14 cellular contexts compared by ENCODE assay signal in the genomic region with DNA sequence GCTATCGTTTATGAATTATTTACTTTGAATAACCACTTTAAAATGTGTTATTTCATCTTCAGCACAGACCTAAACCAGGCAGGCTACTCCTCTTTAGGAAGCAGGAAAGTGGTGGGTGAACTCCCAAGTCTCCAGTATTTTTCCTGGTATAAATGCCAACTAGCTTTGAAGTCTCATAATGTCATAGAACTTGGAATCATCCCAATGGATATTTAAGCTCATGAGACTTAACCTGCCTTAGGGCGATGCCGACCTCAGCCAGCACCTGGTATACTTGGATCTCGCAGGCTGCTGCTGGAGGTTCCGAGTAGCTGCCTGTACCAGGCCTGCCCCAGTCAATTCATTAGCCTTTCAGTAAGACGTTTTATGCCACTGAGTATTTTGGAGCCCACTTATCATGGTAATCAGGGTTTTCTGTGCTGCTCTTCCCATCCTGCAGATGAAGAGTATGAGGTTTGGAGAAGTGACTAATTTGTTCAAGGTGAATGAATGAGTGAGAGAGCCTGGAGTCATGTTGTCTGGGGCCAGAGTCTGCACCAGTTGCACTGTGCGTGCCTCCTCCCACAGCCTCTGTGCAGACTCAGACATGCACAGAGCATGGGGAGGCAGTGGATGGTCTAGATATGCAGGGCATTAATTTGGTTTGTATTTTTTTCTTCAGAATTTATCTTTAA. TPM values are rescaled to one million over a fixed set of nuclear protein-coding genes. Genes with fewer than 3 reads are reported as not detected.
DNase-seq lines count a peak whose midpoint lies in the region; ATAC-seq and TF ChIP-seq lines count a peak whose summit lies in the region.
"Had no signal": no experiment of that assay in that cellular context is flagged by ENCODE, and none has a peak within 500 bp of the region (broad histone marks: within the 10 kb centered on the region; RNA-seq: fewer than 3 reads in every experiment).

No MANE protein-coding gene starts in this region.

- no peak for TF ChIP-seq CTCF in thyroid gland (IDR thresholded peaks at IDR 0.05)

- peak overlapping the region; percentile 31 to 45 for H3K27ac ChIP-seq in esophagus (ENCODE audit: low read depth in 2 of 2, low read length in 1 of 2)
- peak overlapping the region; percentile 18 to 49 (median 34) for H3K27ac ChIP-seq in thyroid gland

- no peak for TF ChIP-seq POLR2A in thyroid gland (IDR thresholded peaks at IDR 0.05)

- H3K27me3 ChIP-seq in esophagus (ENCODE audit: control insufficient read depth in 1 of 2, insufficient read depth in 2 of 2, low read length in 2 of 2): no peaks in the 10 kb centered on the region
- no peaks in the 10 kb centered on the region for H3K27me3 ChIP-seq in thyroid gland

- H3K4me1 ChIP-seq in esophagus (ENCODE audit: control insufficient read depth in 2 of 2, insufficient read depth in 2 of 2, low read length in 1 of 2): peaks cover 7 to 12% of the 10 kb centered on the region in 2 donors
- H3K4me1 ChIP-seq in thyroid gland: peaks cover 33% of the 10 kb centered on the region in 2 donors

- 46 to 51% methylated on average over 7 of the region's 7 CpGs for WGBS in esophagus, 2 donors
- 68 to 72% methylated on average over 7 of the region's 7 CpGs for WGBS in thyroid gland, 2 donors

- DNase-seq in NCI-H748 (lab: John Stamatoyannopoulos, UW; ENCODE audit: unreplicated experiment) (peak; percentile 35), NCI-H748 treated with DMSO at 0.1 percent for 48 hours (lab: John Stamatoyannopoulos, UW) (no peak), HT-29 (ENCODE audit: low spot score) (peak; percentile 37), thyroid gland (no peak), sciatic nerve (ENCODE audit: low spot score) (no peak)
- DNase-seq: activated CD4-positive, alpha-beta T cell treated with anti-CD3 and anti-CD28 coated beads for 36 hours; activated gamma-delta T cell treated with Interleukin-2 at 50 U/mL for 16 hours; central memory CD4-positive, alpha-beta T cell; NCI-H2171; SHP77 had no signal

- no peaks in the 10 kb centered on the region for H3K9me3 ChIP-seq in esophagus (ENCODE audit: control insufficient read depth in 2 of 2, insufficient read depth in 1 of 2, low read depth in 1 of 2, low read length in 1 of 2)
- H3K9me3 ChIP-seq in thyroid gland: no peaks in the 10 kb centered on the region

- intact Hi-C loops in thyroid gland (cut with DNase I) (no loop called here), sciatic nerve (cut with DNase I) (no loop called here)

- H3K4me3 ChIP-seq in esophagus (ENCODE audit: low read depth in 1 of 2, low read length in 2 of 2) (no peak overlapping the region), thyroid gland (replicated peaks in 1 of 3) (no peak overlapping the region)

- H3K36me3 ChIP-seq in esophagus (ENCODE audit: control insufficient read depth in 2 of 2, insufficient read depth in 2 of 2, low read length in 1 of 2): peaks cover 0 to 3% of the 10 kb centered on the region in 2 donors
- no peaks in the 10 kb centered on the region for H3K36me3 ChIP-seq in thyroid gland

- ATAC-seq in GM21381 (IDR thresholded peaks at IDR 0.05; ENCODE audit: unreplicated experiment): no peak
- no peak for ATAC-seq in sciatic nerve
- ATAC-seq in GM21367 (IDR thresholded peaks at IDR 0.05; ENCODE audit: unreplicated experiment): no peak
- ATAC-seq: activated CD4-positive, alpha-beta T cell treated with anti-CD3 and anti-CD28 coated beads for 36 hours; left lobe of liver had no signal

RNA-seq across cellular contexts. Expression of gene VANGL1, which starts 34.9 kb away (rescaled TPM):
- total RNA-seq in HT-29 (2014; rRNA removed; shearing (Covaris generic)): 26.6 and 27.6 TPM in 2 replicates
- 1 to 10 TPM; 3.4 to 4.1 TPM for polyA plus RNA-seq in esophagus
- total RNA-seq in thyroid gland (10 to 100 TPM; 10.9 to 22.8 (median 14.8) TPM), sciatic nerve (9.5 TPM)

Comparison
In these comparisons a context has a peak if more than half of its experiments do, and no peak if none do; other contexts are left out.
1. DNase-seq: peak in NCI-H748 (single experiment) and HT-29 (single experiment); none in NCI-H748 treated with DMSO at 0.1 percent for 48 hours (single experiment), thyroid gland (0 of 2) and sciatic nerve (single experiment).